ENCODE assay signal across 24 cellular contexts in the genomic region with DNA sequence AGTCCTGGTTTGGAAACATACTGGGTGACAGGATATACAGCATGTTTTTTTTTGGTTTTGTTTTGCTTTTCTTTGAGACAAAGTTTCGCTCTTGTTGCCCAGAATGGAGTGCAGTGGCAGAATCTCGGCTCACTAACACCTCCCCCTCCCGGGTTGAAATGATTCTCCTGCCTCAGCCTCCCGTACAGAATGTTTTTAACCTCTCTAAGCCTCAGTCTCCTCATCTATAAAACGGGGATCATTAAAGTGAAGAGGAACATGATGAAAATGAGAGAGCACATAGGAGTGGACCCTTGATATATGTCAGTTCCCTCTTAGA. TPM values are rescaled to one million over a fixed set of nuclear protein-coding genes. Genes with fewer than 3 reads are reported as not detected.
A peak's percentile ranks its signal among the peaks of the same experiment; 100 is the strongest.
DNase-seq lines count a peak whose midpoint lies in the region; ATAC-seq and TF ChIP-seq lines count a peak whose summit lies in the region.
"Had no signal": no experiment of that assay in that cellular context is flagged by ENCODE, and none has a peak within 500 bp of the region (broad histone marks: within the 10 kb centered on the region; RNA-seq: fewer than 3 reads in every experiment).

No MANE protein-coding gene starts in this region.

- H3K9me3 ChIP-seq in CD4-positive, alpha-beta T cell (ENCODE audit: control insufficient read depth, low read length), result no peaks in the 10 kb centered on the region
- H3K9me3 ChIP-seq: tibial artery had no signal

- H3K27me3 Mint-ChIP-seq in T-helper 2 cell treated with Interferon-gamma antibody and Interleukin-4, amounts not matched to agents 5 μg/mL and 100 μg/mL, for 36 hours (ENCODE audit: low read depth), result no peaks in the 10 kb centered on the region
- no peaks in the 10 kb centered on the region for H3K27me3 Mint-ChIP-seq in CD4-positive, alpha-beta T cell
- H3K27me3 Mint-ChIP-seq in activated CD8-positive, alpha-beta T cell treated with anti-CD3 and anti-CD28 coated beads for 36 hours, result no peaks in the 10 kb centered on the region
- H3K27me3 Mint-ChIP-seq in effector memory CD8-positive, alpha-beta T cell, result no peaks in the 10 kb centered on the region
- H3K27me3 Mint-ChIP-seq: brain had no signal

- no peak for ATAC-seq in CD4-positive, alpha-beta T cell (ENCODE audit: poor library complexity)
- no peak for ATAC-seq in activated CD8-positive, alpha-beta T cell treated with anti-CD3 and anti-CD28 coated beads for 36 hours
- ATAC-seq in effector memory CD8-positive, alpha-beta T cell (replicated peaks), result no peak
- no peak for ATAC-seq in HG03460 (IDR thresholded peaks at IDR 0.05; ENCODE audit: unreplicated experiment)
- ATAC-seq in HG03442 (IDR thresholded peaks at IDR 0.05; ENCODE audit: unreplicated experiment), result no peak
- ATAC-seq in HG03439 (IDR thresholded peaks at IDR 0.05; ENCODE audit: unreplicated experiment), result no peak
- ATAC-seq: GM12878, HepG2, natural killer cell had no signal

- H3K4me1 Mint-ChIP-seq in T-helper 2 cell treated with Interferon-gamma antibody and Interleukin-4, amounts not matched to agents 5 μg/mL and 100 μg/mL, for 36 hours (ENCODE audit: low read depth), result peaks cover 53% of the 10 kb centered on the region
- peaks cover 64% of the 10 kb centered on the region for H3K4me1 Mint-ChIP-seq in CD4-positive, alpha-beta T cell (ENCODE audit: low read depth)
- peaks cover 54% of the 10 kb centered on the region for H3K4me1 Mint-ChIP-seq in activated CD8-positive, alpha-beta T cell treated with anti-CD3 and anti-CD28 coated beads for 36 hours (ENCODE audit: low read depth)
- peaks cover 34% of the 10 kb centered on the region in 2 donors for H3K4me1 Mint-ChIP-seq in effector memory CD8-positive, alpha-beta T cell (ENCODE audit: low read depth in 2 of 2)
- H3K4me1 Mint-ChIP-seq: brain had no signal

- CTCF ChIA-PET in CD4-positive, alpha-beta T cell (lab: Charles Lee), result no interaction called here
- CTCF ChIA-PET in activated CD8-positive, alpha-beta T cell treated with anti-CD3 and anti-CD28 coated beads for 36 hours (lab: Charles Lee), result interaction anchor here (0.9 kb wide), 1 partner anchor 9 kb away, joined by 3 read pairs; no protein-coding TSS in a partner anchor

- POLR2A ChIA-PET in CD4-positive, alpha-beta T cell (lab: Charles Lee), result no interaction called here
- POLR2A ChIA-PET in activated CD8-positive, alpha-beta T cell treated with anti-CD3 and anti-CD28 coated beads for 36 hours (lab: Charles Lee), result no interaction called here

- H3K27ac ChIP-seq in CD4-positive, alpha-beta T cell (ENCODE audit: low read depth, low read length), result peak overlapping the region; percentile 82
- H3K27ac ChIP-seq: 22Rv1, epithelial cell of prostate, GM23248, tibial artery had no signal

- peaks cover 53% of the 10 kb centered on the region for H3K36me3 Mint-ChIP-seq in T-helper 2 cell treated with Interferon-gamma antibody and Interleukin-4, amounts not matched to agents 5 μg/mL and 100 μg/mL, for 36 hours (ENCODE audit: low read depth)
- H3K36me3 Mint-ChIP-seq in CD4-positive, alpha-beta T cell (ENCODE audit: low read depth), result peaks cover 35% of the 10 kb centered on the region
- peaks cover 15% of the 10 kb centered on the region for H3K36me3 Mint-ChIP-seq in activated CD8-positive, alpha-beta T cell treated with anti-CD3 and anti-CD28 coated beads for 36 hours (ENCODE audit: low read depth)
- peaks cover 16% of the 10 kb centered on the region for H3K36me3 Mint-ChIP-seq in effector memory CD8-positive, alpha-beta T cell (ENCODE audit: insufficient read depth)
- H3K36me3 Mint-ChIP-seq: natural killer cell had no signal

- no peak for TF ChIP-seq CTCF in CD4-positive, alpha-beta T cell (IDR thresholded peaks at IDR 0.05)
- TF ChIP-seq CTCF in activated CD8-positive, alpha-beta T cell treated with anti-CD3 and anti-CD28 coated beads for 36 hours (IDR thresholded peaks at IDR 0.05), result no peak

- no peaks in the 10 kb centered on the region for H3K27me3 ChIP-seq in CD4-positive, alpha-beta T cell (ENCODE audit: control insufficient read depth, insufficient read depth, low read length)
- H3K27me3 ChIP-seq: tibial artery had no signal

- H3K9me3 Mint-ChIP-seq in T-helper 2 cell treated with Interferon-gamma antibody and Interleukin-4, amounts not matched to agents 5 μg/mL and 100 μg/mL, for 36 hours, result no peaks in the 10 kb centered on the region
- no peaks in the 10 kb centered on the region for H3K9me3 Mint-ChIP-seq in CD4-positive, alpha-beta T cell
- H3K9me3 Mint-ChIP-seq in activated CD8-positive, alpha-beta T cell treated with anti-CD3 and anti-CD28 coated beads for 36 hours, result no peaks in the 10 kb centered on the region
- H3K9me3 Mint-ChIP-seq in effector memory CD8-positive, alpha-beta T cell, result no peaks in the 10 kb centered on the region
- H3K9me3 Mint-ChIP-seq: brain, CD14-positive monocyte, mesothelial cell of epicardium, natural killer cell had no signal

- intact Hi-C loops in CD4-positive, alpha-beta T cell (cut with DNase I, micrococcal nuclease), result no loop called here
- intact Hi-C loops in activated CD8-positive, alpha-beta T cell treated with anti-CD3 and anti-CD28 coated beads for 36 hours (cut with micrococcal nuclease), result no loop called here

- no peak for DNase-seq in T-helper 2 cell treated with Interferon-gamma antibody and Interleukin-4, amounts not matched to agents 5 μg/mL and 100 μg/mL, for 36 hours (ENCODE audit: low spot score)
- no peak for DNase-seq in T-helper 2 cell
- no peak for DNase-seq in CD4-positive, alpha-beta T cell
- DNase-seq in activated CD8-positive, alpha-beta T cell treated with anti-CD3 and anti-CD28 coated beads for 36 hours, result peak; percentile 22
- DNase-seq in effector memory CD8-positive, alpha-beta T cell, result no peak
- DNase-seq: activated T-cell treated with anti-CD3 and anti-CD28 coated beads, Interleukin-2, amount 50 U/mL, for 1 hour; DMS 273 treated with DMSO at 0.1 percent for 48 hours; EL; glutamatergic neuron; GM23248; natural killer cell; NCI-H1048; NCI-H1694; tibial artery had no signal

- peak overlapping the region; percentile 54 for H3K4me3 Mint-ChIP-seq in T-helper 2 cell treated with Interferon-gamma antibody and Interleukin-4, amounts not matched to agents 5 μg/mL and 100 μg/mL, for 36 hours
- peak overlapping the region; percentile 73 for H3K4me3 Mint-ChIP-seq in CD4-positive, alpha-beta T cell
- H3K4me3 Mint-ChIP-seq in activated CD8-positive, alpha-beta T cell treated with anti-CD3 and anti-CD28 coated beads for 36 hours, result no peak overlapping the region
- H3K4me3 Mint-ChIP-seq in effector memory CD8-positive, alpha-beta T cell, result peak overlapping the region; percentile 14 to 33
- H3K4me3 Mint-ChIP-seq: brain, CD14-positive monocyte, mesothelial cell of epicardium, natural killer cell had no signal

- H3K27ac Mint-ChIP-seq in T-helper 2 cell treated with Interferon-gamma antibody and Interleukin-4, amounts not matched to agents 5 μg/mL and 100 μg/mL, for 36 hours, result peak overlapping the region; percentile 99
- peak overlapping the region; percentile 96 for H3K27ac Mint-ChIP-seq in CD4-positive, alpha-beta T cell
- peak overlapping the region; percentile 71 for H3K27ac Mint-ChIP-seq in activated CD8-positive, alpha-beta T cell treated with anti-CD3 and anti-CD28 coated beads for 36 hours
- peak overlapping the region; percentile 89 to 96 for H3K27ac Mint-ChIP-seq in effector memory CD8-positive, alpha-beta T cell
- H3K27ac Mint-ChIP-seq: CD14-positive monocyte, mesothelial cell of epicardium had no signal

RNA-seq across cellular contexts. Expression of a gene that starts 28.1 kb away (rescaled TPM):
- 1 to 10 TPM; 2.5 to 3.1 TPM for total RNA-seq in CD4-positive, alpha-beta T cell
- total RNA-seq in activated CD8-positive, alpha-beta T cell treated with anti-CD3 and anti-CD28 coated beads for 36 hours, result under 1 TPM; 0.20 to 0.27 TPM

RNA-seq across cellular contexts. Expression of a gene that starts 29.9 kb away (rescaled TPM):
- 10 to 100 TPM; 24.1 to 27.7 TPM for total RNA-seq in CD4-positive, alpha-beta T cell
- 10 to 100 TPM; 16.3 to 17.9 TPM for total RNA-seq in activated CD8-positive, alpha-beta T cell treated with anti-CD3 and anti-CD28 coated beads for 36 hours

RNA-seq across cellular contexts. Expression of a gene that starts 41.7 kb away (rescaled TPM):
- 100 to 1,000 TPM; 181 to 191 TPM for total RNA-seq in CD4-positive, alpha-beta T cell
- 100 to 1,000 TPM; 110 to 118 TPM for total RNA-seq in activated CD8-positive, alpha-beta T cell treated with anti-CD3 and anti-CD28 coated beads for 36 hours
